In the genomic region with DNA sequence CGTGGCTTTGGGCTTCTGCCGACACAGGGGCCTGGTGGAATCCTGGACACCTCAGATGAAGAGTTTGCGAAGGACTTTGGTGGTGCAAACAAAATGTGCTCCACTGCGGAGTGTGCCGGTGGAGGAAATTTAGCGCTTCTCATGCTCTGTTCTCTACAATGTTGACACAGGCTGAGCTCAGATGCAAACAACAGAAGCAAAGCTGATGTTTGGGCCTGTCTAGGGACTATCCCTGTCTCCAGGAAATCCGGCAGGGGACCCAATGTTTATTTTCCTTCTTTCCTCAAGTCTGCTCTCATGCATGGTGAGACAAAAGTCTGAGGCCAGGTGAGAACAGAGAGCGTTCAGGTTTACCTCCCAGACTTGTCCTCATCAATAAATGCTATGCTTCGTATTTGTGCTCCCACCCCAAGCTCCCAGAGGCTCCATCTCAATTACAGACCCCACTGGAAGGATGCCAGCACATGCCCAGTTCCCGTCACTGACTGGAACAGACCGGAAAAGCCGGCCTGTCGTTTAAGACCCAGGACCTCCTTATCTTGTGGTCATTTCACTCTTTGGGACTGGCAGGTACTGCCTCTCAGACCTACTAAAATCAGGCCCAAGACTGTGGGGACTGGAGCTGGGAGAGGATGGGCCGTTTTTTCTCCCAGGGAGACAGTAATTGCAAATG, we compare ENCODE assay signal across 22 cellular contexts.
A peak's percentile ranks its signal among the peaks of the same experiment; 100 is the strongest.
DNase-seq lines count a peak whose midpoint lies in the region; ATAC-seq and TF ChIP-seq lines count a peak whose summit lies in the region.
"Had no signal": no experiment of that assay in that cellular context is flagged by ENCODE, and none has a peak within 500 bp of the region (broad histone marks: within the 10 kb centered on the region; RNA-seq: fewer than 3 reads in every experiment).

No MANE protein-coding gene starts in this region.

- ATAC-seq in left lung: no peak
- no peak for ATAC-seq in upper lobe of right lung
- no peak for ATAC-seq in GM21423 (IDR thresholded peaks at IDR 0.05; ENCODE audit: unreplicated experiment)
- ATAC-seq: A549 had no signal

- H3K27me3 ChIP-seq in Peyer's patch (no peaks in the 10 kb centered on the region), left lung (peaks cover 0 to 45% of the 10 kb centered on the region in 2 donors), upper lobe of right lung (peaks cover 23% of the 10 kb centered on the region), ascending aorta (no peaks in the 10 kb centered on the region)

- TF ChIP-seq CTCF in Peyer's patch (IDR thresholded peaks at IDR 0.05) (no peak), left lung (IDR thresholded peaks at IDR 0.05) (no peak), upper lobe of right lung (IDR thresholded peaks at IDR 0.05) (no peak), ascending aorta (IDR thresholded peaks at IDR 0.05) (no peak)

- H3K4me3 ChIP-seq in Peyer's patch: no peak overlapping the region
- H3K4me3 ChIP-seq in left lung: no peak overlapping the region
- H3K4me3 ChIP-seq in upper lobe of right lung: no peak overlapping the region
- H3K4me3 ChIP-seq in ascending aorta: no peak overlapping the region
- H3K4me3 ChIP-seq: A549 had no signal

- no peak for TF ChIP-seq POLR2A in Peyer's patch (IDR thresholded peaks at IDR 0.05)

- H3K9me3 ChIP-seq in Peyer's patch: no peaks in the 10 kb centered on the region
- no peaks in the 10 kb centered on the region for H3K9me3 ChIP-seq in left lung
- no peaks in the 10 kb centered on the region for H3K9me3 ChIP-seq in upper lobe of right lung
- H3K9me3 ChIP-seq in ascending aorta: no peaks in the 10 kb centered on the region
- H3K9me3 ChIP-seq: A549 had no signal

- intact Hi-C loops in activated naive CD4-positive, alpha-beta T cell treated with anti-CD3 and anti-CD28 coated beads for 36 hours (cut with micrococcal nuclease): no loop called here
- intact Hi-C loops in left lung (cut with DNase I) (no loop called here), upper lobe of right lung (cut with DNase I) (no loop called here), ascending aorta (cut with DNase I) (no loop called here)

- H3K27ac ChIP-seq in Peyer's patch (no peak overlapping the region), left lung (no peak overlapping the region), upper lobe of right lung (no peak overlapping the region), ascending aorta (no peak overlapping the region)
- H3K27ac ChIP-seq: A549, WERI-Rb-1 had no signal

- H3K36me3 ChIP-seq in Peyer's patch (no peaks in the 10 kb centered on the region), left lung (no peaks in the 10 kb centered on the region), upper lobe of right lung (no peaks in the 10 kb centered on the region), ascending aorta (no peaks in the 10 kb centered on the region)
- H3K36me3 ChIP-seq: WERI-Rb-1 had no signal

- no peaks in the 10 kb centered on the region for H3K9me3 Mint-ChIP-seq in activated naive CD4-positive, alpha-beta T cell treated with anti-CD3 and anti-CD28 coated beads, Interleukin-2, amount 10 ng/mL, durations not matched to agents 7 days and 5 days
- H3K9me3 Mint-ChIP-seq in activated naive CD4-positive, alpha-beta T cell treated with anti-CD3 and anti-CD28 coated beads for 36 hours: no peaks in the 10 kb centered on the region
- H3K9me3 Mint-ChIP-seq: activated naive CD8-positive, alpha-beta T cell treated with anti-CD3 and anti-CD28 coated beads, Interleukin-2, amount 10 ng/mL, durations not matched to agents 7 days and 5 days; immature natural killer cell; T-helper 2 cell treated with Interferon-gamma antibody and Interleukin-4, amounts not matched to agents 5 μg/mL and 100 μg/mL, for 36 hours; type B pancreatic cell had no signal

- CTCF ChIA-PET in activated naive CD4-positive, alpha-beta T cell treated with anti-CD3 and anti-CD28 coated beads, Interleukin-2, amount 10 ng/mL, durations not matched to agents 7 days and 5 days (lab: Charles Lee): no interaction called here
- CTCF ChIA-PET in activated naive CD4-positive, alpha-beta T cell treated with anti-CD3 and anti-CD28 coated beads for 36 hours (lab: Charles Lee): no interaction called here

- DNase-seq in activated naive CD4-positive, alpha-beta T cell treated with anti-CD3 and anti-CD28 coated beads, Interleukin-2, amount 10 ng/mL, durations not matched to agents 7 days and 5 days: peak; percentile 12
- DNase-seq in activated naive CD4-positive, alpha-beta T cell treated with anti-CD3 and anti-CD28 coated beads for 36 hours: no peak
- peak in 2 of 3 donors; percentile 23 to 26 for DNase-seq in Peyer's patch
- DNase-seq in left lung: peak; percentile 8 to 10
- DNase-seq in upper lobe of right lung: peak; percentile 28
- DNase-seq in NCI-H2081 (lab: John Stamatoyannopoulos, UW): no peak
- no peak for DNase-seq in ascending aorta (ENCODE audit: low spot score in 2 of 2)
- DNase-seq: activated CD4-positive, alpha-beta T cell treated with anti-CD3 and anti-CD28 coated beads, Interleukin-2, amount 50 U/mL, for 1 hour; activated naive CD8-positive, alpha-beta T cell treated with anti-CD3 and anti-CD28 coated beads, Interleukin-2, amount 10 ng/mL, durations not matched to agents 7 days and 5 days; cerebellar nuclear complex; COR-L47; H7; immature natural killer cell; NCI-H1694 treated with DMSO at 0.1 percent for 48 hours; NCI-H446 treated with DMSO at 0.1 percent for 48 hours had no signal

- peaks cover 12% of the 10 kb centered on the region for H3K27me3 Mint-ChIP-seq in activated naive CD4-positive, alpha-beta T cell treated with anti-CD3 and anti-CD28 coated beads, Interleukin-2, amount 10 ng/mL, durations not matched to agents 7 days and 5 days
- H3K27me3 Mint-ChIP-seq in activated naive CD4-positive, alpha-beta T cell treated with anti-CD3 and anti-CD28 coated beads for 36 hours (ENCODE audit: low read depth): peaks cover 5% of the 10 kb centered on the region
- H3K27me3 Mint-ChIP-seq: activated naive CD8-positive, alpha-beta T cell treated with anti-CD3 and anti-CD28 coated beads, Interleukin-2, amount 10 ng/mL, durations not matched to agents 7 days and 5 days had no signal

- H3K27ac Mint-ChIP-seq in activated naive CD4-positive, alpha-beta T cell treated with anti-CD3 and anti-CD28 coated beads, Interleukin-2, amount 10 ng/mL, durations not matched to agents 7 days and 5 days: no peak overlapping the region
- H3K27ac Mint-ChIP-seq in activated naive CD4-positive, alpha-beta T cell treated with anti-CD3 and anti-CD28 coated beads for 36 hours: no peak overlapping the region
- H3K27ac Mint-ChIP-seq: activated naive CD8-positive, alpha-beta T cell treated with anti-CD3 and anti-CD28 coated beads, Interleukin-2, amount 10 ng/mL, durations not matched to agents 7 days and 5 days; B cell; immature natural killer cell; progenitor cell of endocrine pancreas; T-helper 2 cell treated with Interferon-gamma antibody and Interleukin-4, amounts not matched to agents 5 μg/mL and 100 μg/mL, for 36 hours; type B pancreatic cell had no signal

- H3K4me1 ChIP-seq in Peyer's patch: peaks cover 0 to 15% (median 0%) of the 10 kb centered on the region in 4 donors
- H3K4me1 ChIP-seq in left lung: no peaks in the 10 kb centered on the region
- H3K4me1 ChIP-seq in upper lobe of right lung: no peaks in the 10 kb centered on the region
- no peaks in the 10 kb centered on the region for H3K4me1 ChIP-seq in ascending aorta
- H3K4me1 ChIP-seq: A549 had no signal

- no peaks in the 10 kb centered on the region for H3K4me1 Mint-ChIP-seq in activated naive CD4-positive, alpha-beta T cell treated with anti-CD3 and anti-CD28 coated beads, Interleukin-2, amount 10 ng/mL, durations not matched to agents 7 days and 5 days
- H3K4me1 Mint-ChIP-seq in activated naive CD4-positive, alpha-beta T cell treated with anti-CD3 and anti-CD28 coated beads for 36 hours (ENCODE audit: low read depth): no peaks in the 10 kb centered on the region
- H3K4me1 Mint-ChIP-seq: B cell, immature natural killer cell had no signal

- H3K4me3 Mint-ChIP-seq in activated naive CD4-positive, alpha-beta T cell treated with anti-CD3 and anti-CD28 coated beads, Interleukin-2, amount 10 ng/mL, durations not matched to agents 7 days and 5 days: no peak overlapping the region
- no peak overlapping the region for H3K4me3 Mint-ChIP-seq in activated naive CD4-positive, alpha-beta T cell treated with anti-CD3 and anti-CD28 coated beads for 36 hours
- H3K4me3 Mint-ChIP-seq: activated naive CD8-positive, alpha-beta T cell treated with anti-CD3 and anti-CD28 coated beads, Interleukin-2, amount 10 ng/mL, durations not matched to agents 7 days and 5 days; B cell; immature natural killer cell; T-helper 2 cell treated with Interferon-gamma antibody and Interleukin-4, amounts not matched to agents 5 μg/mL and 100 μg/mL, for 36 hours; type B pancreatic cell had no signal

- H3K36me3 Mint-ChIP-seq in activated naive CD4-positive, alpha-beta T cell treated with anti-CD3 and anti-CD28 coated beads, Interleukin-2, amount 10 ng/mL, durations not matched to agents 7 days and 5 days: no peaks in the 10 kb centered on the region
- no peaks in the 10 kb centered on the region for H3K36me3 Mint-ChIP-seq in activated naive CD4-positive, alpha-beta T cell treated with anti-CD3 and anti-CD28 coated beads for 36 hours (ENCODE audit: low read depth)
- H3K36me3 Mint-ChIP-seq: activated naive CD8-positive, alpha-beta T cell treated with anti-CD3 and anti-CD28 coated beads, Interleukin-2, amount 10 ng/mL, durations not matched to agents 7 days and 5 days; type B pancreatic cell had no signal

Comparison
In these comparisons a context has a peak if more than half of its experiments do, and no peak if none do; other contexts are left out.
1. DNase-seq: peak in activated naive CD4-positive, alpha-beta T cell treated with anti-CD3 and anti-CD28 coated beads, Interleukin-2, amount 10 ng/mL, durations not matched to agents 7 days and 5 days (single experiment), Peyer's patch (2 of 3), left lung (2 of 2) and upper lobe of right lung (single experiment); none in activated naive CD4-positive, alpha-beta T cell treated with anti-CD3 and anti-CD28 coated beads for 36 hours (single experiment), NCI-H2081 (0 of 2) and ascending aorta (0 of 2).